In the genomic region with DNA sequence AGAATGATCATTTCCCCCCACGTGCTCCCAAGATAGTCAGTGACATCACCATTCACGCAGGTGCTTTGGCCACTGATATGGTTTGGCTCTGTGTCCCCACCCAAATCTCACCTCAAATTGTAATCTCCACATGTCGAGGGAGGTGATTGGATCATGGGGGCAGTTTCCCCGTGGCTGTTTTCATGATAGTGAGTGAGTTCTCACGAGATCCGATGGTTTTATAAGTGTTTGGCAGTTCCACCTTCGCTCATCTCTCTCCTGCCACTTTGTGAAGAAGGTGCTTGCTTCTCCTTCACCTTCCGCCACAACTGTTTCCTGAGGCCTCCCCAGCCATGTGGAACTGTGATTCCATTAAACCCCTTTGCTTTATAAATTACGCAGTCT, we compare ENCODE assay signal across 26 cellular contexts.
DNase-seq lines count a peak whose midpoint lies in the region; ATAC-seq, FAIRE-seq and TF ChIP-seq lines count a peak whose summit lies in the region.
"Had no signal": no experiment of that assay in that cellular context is flagged by ENCODE, and none has a peak within 500 bp of the region (broad histone marks: within the 10 kb centered on the region; RNA-seq: fewer than 3 reads in every experiment).

No MANE protein-coding gene starts in this region.

- ATAC-seq in K562 (peak; percentile 44), naive B cell (ENCODE audit: low read depth in 2 of 2) (no peak)
- ATAC-seq: GM12878 had no signal

- no peak for TF ChIP-seq RAD21 in K562 (CRISPR knock-in tag; conservative IDR thresholded peaks at IDR 0.05 in 1 of 2, IDR thresholded peaks at IDR 0.05 in 1 of 2)

- H3K79me2 ChIP-seq in K562 (ENCODE audit: control insufficient read depth, insufficient read depth, low read length) = peaks cover 8% of the 10 kb centered on the region; the same call in 2 of the 3 replicates

- H3K4me3 ChIP-seq in Caco-2 (ENCODE audit: low read depth, low read length) (no peak overlapping the region), HEK293 (ENCODE audit: low read depth, low read length) (no peak overlapping the region), K562 (no peak overlapping the region), ovary (no peak overlapping the region)
- H3K4me3 ChIP-seq: A549; BLaER1 treated with 17β-estradiol and CSF1 and Interleukin-3, amounts not matched to agents 10 nM and 100 nM; GM12878; SJSA1 had no signal

- POLR2A ChIA-PET in Caco-2 (lab: Charles Lee) = no interaction called here
- POLR2A ChIA-PET in HEK293 (lab: Yijun Ruan, JAX) = no interaction called here
- POLR2A ChIA-PET in K562 (lab: Yijun Ruan, JAX) = interaction anchor here (0.8 kb wide), 1 partner anchor 89 kb away, joined by 3 read pairs; no protein-coding TSS in a partner anchor

- peak overlapping the region; percentile 78 for H3K4me2 ChIP-seq in K562 (ENCODE audit: insufficient read depth, low read length)
- H3K4me2 ChIP-seq: A549; BLaER1 treated with 17β-estradiol and CSF1 and Interleukin-3, amounts not matched to agents 10 nM and 100 nM; KMS-11 had no signal

- H3K27ac ChIP-seq in HEK293 (ENCODE audit: extremely low read depth, low read depth, low read length) (no peak overlapping the region), K562 (ENCODE audit: extremely low read depth, low read depth, low read length) (peak overlapping the region; percentile 96), ovary (no peak overlapping the region)
- H3K27ac ChIP-seq: A549; BLaER1 treated with 17β-estradiol and CSF1 and Interleukin-3, amounts not matched to agents 10 nM and 100 nM; KMS-11; SJSA1 had no signal

- H3K36me3 Mint-ChIP-seq in Caco-2 (ENCODE audit: insufficient read depth, unreplicated experiment) (peaks cover 65% of the 10 kb centered on the region), naive B cell (peaks cover 18 to 27% of the 10 kb centered on the region in 2 donors)

- TF ChIP-seq EP300 in K562 (IDR thresholded peaks at IDR 0.05; ENCODE audit: low read length) (no peak; the same call in 1 of the 2 replicates), ovary (IDR thresholded peaks at IDR 0.05) (no peak)

- BruUV-seq in Caco-2 (replicated peaks; lab: Mats Ljungman, UMichigan) (no TSS peak), K562 (replicated peaks; lab: Mats Ljungman, UMichigan) (no TSS peak)

- FAIRE-seq in K562 (lab: Jason Lieb, UNC) = no peak
- FAIRE-seq: A549, G401.6, GM12878 had no signal

- peak overlapping the region; percentile 71 for H2AFZ ChIP-seq in K562 (ENCODE audit: low read depth, low read length)

- H3K27me3 ChIP-seq in Caco-2 (replicated peaks; ENCODE audit: control insufficient read depth, insufficient read depth, low read length) = no peaks in the 10 kb centered on the region
- H3K27me3 ChIP-seq in K562 (ENCODE audit: control insufficient read depth in 2 of 2, insufficient read depth in 2 of 2, low read length in 2 of 2) = no peaks in the 10 kb centered on the region
- H3K27me3 ChIP-seq in ovary = no peaks in the 10 kb centered on the region
- H3K27me3 ChIP-seq: BLaER1 treated with 17β-estradiol and CSF1 and Interleukin-3, amounts not matched to agents 10 nM and 100 nM; SJSA1 had no signal

- no peak for DNase-seq in Caco-2
- DNase-seq in K562 (ENCODE audit: extremely low read depth in 1 of 4, low spot score in 3 of 4) = peak in 3 of 4 experiments; percentile 73 to 83 (median 74)
- DNase-seq in naive B cell = no peak
- no peak for DNase-seq in NCI-H524 treated with DMSO at 0.1 percent for 48 hours (lab: John Stamatoyannopoulos, UW)
- DNase-seq in NCI-H2227 treated with DMSO at 0.1 percent for 48 hours (lab: John Stamatoyannopoulos, UW) = no peak
- DNase-seq in ovary = no peak
- no peak for DNase-seq in T-helper 2 cell
- DNase-seq: AML-193, COR-L47, GOT3, HCEC 1CT, IMR-90, MM.1S, NCI-H1694, NCI-H2029 treated with DMSO at 0.1 percent for 48 hours, NCI-H2171 treated with DMSO at 0.1 percent for 48 hours, NCI-H524, NCI-H774 had no signal

- H3K27ac Mint-ChIP-seq in Caco-2 (ENCODE audit: unreplicated experiment) (peak overlapping the region; percentile 30), naive B cell (peak overlapping the region in 4 of 6 donors; percentile 16 to 88 (median 58))
- H3K27ac Mint-ChIP-seq: CD4-positive, alpha-beta T cell had no signal

- H4K20me1 ChIP-seq in K562 (replicated peaks; ENCODE audit: control insufficient read depth, insufficient read depth, low read length) = no peaks in the 10 kb centered on the region; the same call in 1 of the 2 replicates

- 28% methylated on average over 9 of the region's 9 CpGs for WGBS in K562 (ENCODE audit: insufficient coverage, low coverage, missing lambda C conversion rate)
- 85 to 86% (median 86%) methylated on average over 9 of the region's 9 CpGs for WGBS in ovary, 3 donors

- TF ChIP-seq CTCF in Caco-2 (IDR thresholded peaks at IDR 0.05; ENCODE audit: insufficient read depth in 1 of 2, low read depth in 1 of 2, low read length in 1 of 2, severe bottlenecking in 1 of 2, unreplicated experiment in 1 of 2) (no peak), HEK293 (tag by site-specific recombination; IDR thresholded peaks at IDR 0.05) (no peak), K562 (IDR thresholded peaks at IDR 0.05 in 2 of 3, conservative IDR thresholded peaks at IDR 0.05 in 1 of 3; ENCODE audit: insufficient read depth in 2 of 3, low read depth in 1 of 3, low read length in 3 of 3) (no peak), ovary (IDR thresholded peaks at IDR 0.05) (no peak)

- no peaks in the 10 kb centered on the region for H3K27me3 Mint-ChIP-seq in Caco-2 (ENCODE audit: insufficient read depth, unreplicated experiment)
- no peaks in the 10 kb centered on the region for H3K27me3 Mint-ChIP-seq in naive B cell
- H3K27me3 Mint-ChIP-seq: CD4-positive, alpha-beta T cell had no signal

- H3K9me1 ChIP-seq in K562 (ENCODE audit: control insufficient read depth, insufficient read depth, low read length) = no peaks in the 10 kb centered on the region

- H3K9me3 ChIP-seq in Caco-2 (peaks cover 10% of the 10 kb centered on the region; the same call in 1 of the 2 replicates), HEK293 (ENCODE audit: control insufficient read depth, insufficient read depth, low read depth, low read length) (no peaks in the 10 kb centered on the region), K562 (replicated peaks; ENCODE audit: control insufficient read depth, insufficient read depth, low read depth, low read length) (peaks cover 7% of the 10 kb centered on the region), ovary (no peaks in the 10 kb centered on the region)
- H3K9me3 ChIP-seq: SJSA1 had no signal

- in situ Hi-C loops in K562 (cut with MboI) = no loop called here

- TF ChIP-seq POLR2A in K562 (conservative IDR thresholded peaks at IDR 0.05) (no peak; the same call in 1 of the 2 replicates), ovary (IDR thresholded peaks at IDR 0.05) (no peak)

- H3K9me3 Mint-ChIP-seq in Caco-2 (ENCODE audit: unreplicated experiment) (peaks cover 5% of the 10 kb centered on the region), naive B cell (peaks cover 0 to 10% (median 6%) of the 10 kb centered on the region in 7 donors)

- peak overlapping the region in 1 of 2 experiments; percentile 72; a peak in 3 of 4 replicates for H3K9ac ChIP-seq in K562 (ENCODE audit: insufficient read depth in 1 of 2, low read depth in 2 of 2, low read length in 2 of 2)
- H3K9ac ChIP-seq: BLaER1 treated with 17β-estradiol and CSF1 and Interleukin-3, amounts not matched to agents 10 nM and 100 nM; KMS-11 had no signal

- peaks cover 13% of the 10 kb centered on the region for H3K4me1 Mint-ChIP-seq in Caco-2 (ENCODE audit: low read depth, unreplicated experiment)
- H3K4me1 Mint-ChIP-seq in naive B cell = peaks cover 6 to 30% (median 13%) of the 10 kb centered on the region in 3 donors

- H3K36me3 ChIP-seq in Caco-2 (ENCODE audit: control insufficient read depth, insufficient read depth, low read length) = no peaks in the 10 kb centered on the region
- H3K36me3 ChIP-seq in HEK293 (ENCODE audit: control insufficient read depth in 2 of 2, insufficient read depth in 1 of 2, low read length in 2 of 2) = peaks cover 0 to 2% of the 10 kb centered on the region in 2 experiments; a peak in 2 of 3 replicates
- peaks cover 14% of the 10 kb centered on the region for H3K36me3 ChIP-seq in K562 (ENCODE audit: control insufficient read depth, insufficient read depth, low read length)
- no peaks in the 10 kb centered on the region for H3K36me3 ChIP-seq in ovary

- H3K4me3 Mint-ChIP-seq in Caco-2 (ENCODE audit: unreplicated experiment) (no peak overlapping the region), naive B cell (peak overlapping the region in 1 of 8 donors; percentile 12)
- H3K4me3 Mint-ChIP-seq: CD4-positive, alpha-beta T cell had no signal

- peaks cover 3% of the 10 kb centered on the region; the same call in 1 of the 2 replicates for H3K4me1 ChIP-seq in Caco-2
- no peaks in the 10 kb centered on the region for H3K4me1 ChIP-seq in HEK293 (ENCODE audit: control insufficient read depth, insufficient read depth, low read length)
- peaks cover 29 to 35% of the 10 kb centered on the region in 2 experiments; a peak in 4 of 5 replicates for H3K4me1 ChIP-seq in K562 (replicated peaks in 1 of 2; ENCODE audit: control insufficient read depth in 2 of 2, insufficient read depth in 2 of 2, low read length in 2 of 2)
- H3K4me1 ChIP-seq in ovary (ENCODE audit: insufficient read depth) = no peaks in the 10 kb centered on the region

- CTCF ChIA-PET in Caco-2 (lab: Charles Lee) = no interaction called here
- CTCF ChIA-PET in HEK293 (lab: Yijun Ruan, JAX) = no interaction called here
- CTCF ChIA-PET in K562 (lab: Yijun Ruan, JAX; ENCODE audit: low intra/inter-chr PET ratio) = no interaction called here

- intact Hi-C loops in Caco-2 (cut with micrococcal nuclease; ENCODE audit: unreplicated experiment) (no loop called here), K562 (cut with micrococcal nuclease) (loop anchor here (5.0 kb wide), 2 partner anchors 179 to 264 kb away; partner anchors contain the start of gene CUX1), ovary (cut with DNase I) (no loop called here)

TF ChIP-seq in HEK293, 187 proteins besides CTCF, POLR2A, EP300 and RAD21 (continues in another document):
- TF ChIP-seq SP7 (tag by site-specific recombination; IDR thresholded peaks at IDR 0.05) = no peak

TF ChIP-seq in K562, 482 proteins besides CTCF, POLR2A, EP300 and RAD21 (continues in another document):
- peak; percentile 69; the same call in 1 of the 2 replicates for TF ChIP-seq KLF1 (tag; IDR thresholded peaks at IDR 0.05)
- TF ChIP-seq, protein P1, sequence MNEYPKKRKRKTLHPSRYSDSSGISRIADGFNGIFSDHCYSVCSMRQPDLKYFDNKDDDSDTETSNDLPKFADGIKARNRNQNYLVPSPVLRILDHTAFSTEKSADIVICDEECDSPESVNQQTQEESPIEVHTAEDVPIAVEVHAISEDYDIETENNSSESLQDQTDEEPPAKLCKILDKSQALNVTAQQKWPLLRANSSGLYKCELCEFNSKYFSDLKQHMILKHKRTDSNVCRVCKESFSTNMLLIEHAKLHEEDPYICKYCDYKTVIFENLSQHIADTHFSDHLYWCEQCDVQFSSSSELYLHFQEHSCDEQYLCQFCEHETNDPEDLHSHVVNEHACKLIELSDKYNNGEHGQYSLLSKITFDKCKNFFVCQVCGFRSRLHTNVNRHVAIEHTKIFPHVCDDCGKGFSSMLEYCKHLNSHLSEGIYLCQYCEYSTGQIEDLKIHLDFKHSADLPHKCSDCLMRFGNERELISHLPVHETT (CRISPR knock-in tag; conservative IDR thresholded peaks at IDR 0.05 in 1 of 2, IDR thresholded peaks at IDR 0.05 in 1 of 2) = no peak
- TF ChIP-seq NFIX (CRISPR knock-in tag; IDR thresholded peaks at IDR 0.05; ENCODE audit: low read depth) = no peak

Comparison
In these comparisons a context has a peak if more than half of its experiments do, and no peak if none do; other contexts are left out.
1. DNase-seq: peak in K562 (3 of 4); none in Caco-2 (0 of 2), naive B cell (single experiment), NCI-H524 treated with DMSO at 0.1 percent for 48 hours (single experiment), NCI-H2227 treated with DMSO at 0.1 percent for 48 hours (single experiment), ovary (0 of 5) and T-helper 2 cell (0 of 5).